Comparison of ENCODE assay signal across 31 cellular contexts in genomic region chr6:10945845-10946244, GRCh38. TPM values are rescaled to one million over a fixed set of nuclear protein-coding genes. Genes with fewer than 3 reads are reported as not detected.
"Had no signal": no experiment of that assay in that cellular context is flagged by ENCODE, and none has a peak within 500 bp of the region (broad histone marks: within the 10 kb centered on the region; RNA-seq: fewer than 3 reads in every experiment).

No MANE protein-coding gene starts in this region.

- H3K9me3 ChIP-seq: colonic mucosa, esophagus muscularis mucosa, esophagus squamous epithelium, gastrocnemius medialis, gastroesophageal sphincter had no signal

- H3K36me3 ChIP-seq: colonic mucosa, esophagus muscularis mucosa, esophagus squamous epithelium, gastrocnemius medialis, gastroesophageal sphincter, heart left ventricle, heart right ventricle had no signal

- H2AFZ ChIP-seq: hepatocyte had no signal

- H3K27ac ChIP-seq: colonic mucosa, coronary artery, dorsolateral prefrontal cortex, epithelial cell of prostate, esophagus muscularis mucosa, esophagus squamous epithelium, foreskin keratinocyte, gastrocnemius medialis, gastroesophageal sphincter, heart left ventricle, heart right ventricle, hepatocyte had no signal

- H3K79me2 ChIP-seq: hepatocyte had no signal

- FAIRE-seq: endometrium, endothelial cell of umbilical vein, frontal cortex had no signal

- ATAC-seq: effector memory CD8-positive, alpha-beta T cell; esophagus mucosa; foreskin keratinocyte; gastrocnemius medialis; gastroesophageal sphincter; heart left ventricle; heart right ventricle had no signal

- DNase-seq: colonic mucosa; cortex of kidney; dermis blood vessel endothelial cell; dorsolateral prefrontal cortex; effector CD4-positive, alpha-beta T cell; effector CD8-positive, alpha-beta T cell; effector memory CD4-positive, alpha-beta T cell; effector memory CD8-positive, alpha-beta T cell; endodermal cell; erythroblast; esophagus squamous epithelium; foreskin fibroblast; foreskin keratinocyte; foreskin melanocyte; gastrocnemius medialis; glutamatergic neuron; head of caudate nucleus; heart left ventricle; heart right ventricle had no signal

- H3K4me3 ChIP-seq: colonic mucosa, coronary artery, dorsolateral prefrontal cortex, esophagus muscularis mucosa, esophagus squamous epithelium, gastrocnemius medialis, gastroesophageal sphincter, heart left ventricle, heart right ventricle, hepatocyte had no signal

- H3K4me2 ChIP-seq: hepatocyte had no signal

- H3K4me1 ChIP-seq: colonic mucosa, esophagus muscularis mucosa, esophagus squamous epithelium, foreskin keratinocyte, gastrocnemius medialis, gastroesophageal sphincter, heart left ventricle, heart right ventricle had no signal

- H3K27me3 ChIP-seq: colonic mucosa, dorsolateral prefrontal cortex, esophagus muscularis mucosa, esophagus squamous epithelium, foreskin keratinocyte, gastrocnemius medialis, gastroesophageal sphincter, heart left ventricle, heart right ventricle, hepatocyte had no signal

RNA-seq across cellular contexts. Expression of gene SYCP2L, which starts 59.0 kb away (rescaled TPM):
- total RNA-seq: dermis microvascular lymphatic vessel endothelial cell, endothelial cell of umbilical vein, esophagus mucosa, fibroblast of villous mesenchyme had no signal
- polyA plus RNA-seq: endothelial cell of umbilical vein, fibroblast of lung had no signal
